In genomic region chr20:63979221-63979548, GRCh38 we compare ENCODE assay signal across 1 cellular context.
TF ChIP-seq lines count a peak whose summit lies in the region.

No MANE protein-coding gene starts in this region.

TF ChIP-seq in HCT116, 20 proteins besides CTCF, POLR2A, EP300 and RAD21 (continued from another document):
- TF ChIP-seq POLR2AphosphoS5 (IDR thresholded peaks at IDR 0.05; ENCODE audit: low read depth, low read length) = no peak
- TF ChIP-seq CEBPB (IDR thresholded peaks at IDR 0.05; ENCODE audit: low read depth) = no peak
- TF ChIP-seq, protein P1, sequence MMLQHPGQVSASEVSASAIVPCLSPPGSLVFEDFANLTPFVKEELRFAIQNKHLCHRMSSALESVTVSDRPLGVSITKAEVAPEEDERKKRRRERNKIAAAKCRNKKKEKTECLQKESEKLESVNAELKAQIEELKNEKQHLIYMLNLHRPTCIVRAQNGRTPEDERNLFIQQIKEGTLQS (IDR thresholded peaks at IDR 0.05) = no peak
- no peak for TF ChIP-seq EZH2 (IDR thresholded peaks at IDR 0.05)
- TF ChIP-seq SP1 (IDR thresholded peaks at IDR 0.05; ENCODE audit: low read depth) = no peak
- no peak for TF ChIP-seq ZFX (IDR thresholded peaks at IDR 0.05)
- no peak for TF ChIP-seq ZNF274 (IDR thresholded peaks at IDR 0.05; ENCODE audit: low read depth, low read length)
